In the genomic region with DNA sequence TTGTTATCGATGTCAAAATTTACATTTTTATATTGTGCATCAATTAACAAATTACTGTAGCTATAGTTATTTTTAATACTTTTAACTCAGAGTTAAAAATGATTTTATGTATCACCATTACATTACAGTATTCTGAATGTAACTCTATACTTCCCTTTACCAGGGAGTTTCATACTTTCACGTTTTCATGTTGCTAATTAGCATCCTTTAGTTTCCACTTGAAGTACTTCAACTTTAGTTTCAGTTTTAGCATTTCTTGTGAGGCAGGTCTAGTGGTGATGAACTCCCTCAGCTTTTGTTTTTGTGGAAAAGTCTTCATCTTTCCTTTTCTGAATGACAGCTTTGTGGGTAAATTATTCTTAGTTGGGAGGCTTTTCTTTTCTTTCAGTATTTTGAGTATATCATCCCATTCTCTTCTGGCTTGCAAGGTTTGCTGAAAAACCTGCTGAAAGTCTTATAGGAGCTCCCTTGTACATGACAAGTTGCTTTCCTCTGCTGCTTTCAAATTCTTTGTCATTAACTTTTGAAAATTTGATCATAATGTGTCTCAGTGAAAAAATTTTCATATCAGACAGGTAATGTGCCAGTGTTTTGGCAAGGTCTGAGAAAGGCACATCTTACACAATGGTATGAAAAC, we compare ENCODE assay signal across 31 cellular contexts.
"Had no signal": no experiment of that assay in that cellular context is flagged by ENCODE, and none has a peak within 500 bp of the region (broad histone marks: within the 10 kb centered on the region; RNA-seq: fewer than 3 reads in every experiment).

No MANE protein-coding gene starts in this region.

- H3K4me1 Mint-ChIP-seq: brain, endodermal cell, natural killer cell, neural progenitor cell had no signal

- DNase-seq: activated CD4-positive, alpha-beta T cell treated with anti-CD3 and anti-CD28 coated beads for 1 hour; activated CD4-positive, alpha-beta T cell treated with anti-CD3 and anti-CD28 coated beads, Interleukin-2, amount 50 U/mL, for 1 hour; activated CD8-positive, alpha-beta memory T cell treated with anti-CD3 and anti-CD28 coated beads, Interleukin-2, amount 10 ng/mL, durations not matched to agents 7 days and 5 days; activated CD8-positive, alpha-beta T cell treated with anti-CD3 and anti-CD28 coated beads, Interleukin-2, amount 10 ng/mL, durations not matched to agents 7 days and 5 days; activated T-cell treated with anti-CD3 and anti-CD28 coated beads, Interleukin-2, amount 50 U/mL, for 48 hours; adrenal gland; aorta; endodermal cell; foreskin fibroblast; head of caudate nucleus; hypothalamus; midbrain; natural killer cell; occipital lobe; stimulated activated CD4-positive, alpha-beta T cell treated with anti-CD3 and anti-CD28 coated beads, Interleukin-1b, Interleukin-23, amount 100 ng/mL, for 48 hours; stimulated activated CD4-positive, alpha-beta T cell treated with anti-CD3 and anti-CD28 coated beads, Interleukin-4, amount 100 ng/mL, for 4 hours; stimulated activated CD8-positive, alpha-beta memory T cell treated with anti-CD3 and anti-CD28 coated beads, Interleukin-4, amount 100 ng/mL, for 48 hours; stimulated activated naive CD4-positive, alpha-beta T cell; T-helper 2 cell; tibial artery; upper lobe of right lung had no signal

- H3K9me3 ChIP-seq: suprapubic skin, upper lobe of right lung had no signal

- H3K27me3 ChIP-seq: adrenal gland, cardiac muscle cell, neural progenitor cell, right atrium auricular region, suprapubic skin, tibial artery, upper lobe of right lung had no signal

- H3K36me3 ChIP-seq: adrenal gland, cardiac muscle cell, right atrium auricular region, suprapubic skin, tibial artery, upper lobe of right lung had no signal

- H3K27ac ChIP-seq: adrenal gland, cardiac muscle cell, neural progenitor cell, right atrium auricular region, suprapubic skin, tibial artery, upper lobe of right lung had no signal

- H3K4me2 ChIP-seq: neural progenitor cell, smooth muscle cell had no signal

- H3K4me3 ChIP-seq: adrenal gland, cardiac muscle cell, neural progenitor cell, right atrium auricular region, smooth muscle cell, suprapubic skin, tibial artery, upper lobe of right lung had no signal

- H3K9ac ChIP-seq: neural progenitor cell had no signal

- H3K27me3 Mint-ChIP-seq: activated CD8-positive, alpha-beta memory T cell treated with anti-CD3 and anti-CD28 coated beads, Interleukin-2, amount 10 ng/mL, durations not matched to agents 7 days and 5 days; activated naive CD4-positive, alpha-beta T cell treated with anti-CD3 and anti-CD28 coated beads, Interleukin-2, amount 50 U/mL, for 24 hours; brain had no signal

- H3K4me1 ChIP-seq: adrenal gland, neural progenitor cell, right atrium auricular region, suprapubic skin, tibial artery, upper lobe of right lung had no signal

- H3K4me3 Mint-ChIP-seq: activated CD8-positive, alpha-beta memory T cell treated with anti-CD3 and anti-CD28 coated beads, Interleukin-2, amount 10 ng/mL, durations not matched to agents 7 days and 5 days; activated CD8-positive, alpha-beta T cell treated with anti-CD3 and anti-CD28 coated beads, Interleukin-2, amount 10 ng/mL, durations not matched to agents 7 days and 5 days; activated naive CD4-positive, alpha-beta T cell treated with anti-CD3 and anti-CD28 coated beads, Interleukin-2, amount 50 U/mL, for 24 hours; brain; endodermal cell; natural killer cell; neural progenitor cell; WTC11 had no signal

- H3K27ac Mint-ChIP-seq: activated CD8-positive, alpha-beta memory T cell treated with anti-CD3 and anti-CD28 coated beads, Interleukin-2, amount 10 ng/mL, durations not matched to agents 7 days and 5 days; activated CD8-positive, alpha-beta T cell treated with anti-CD3 and anti-CD28 coated beads, Interleukin-2, amount 10 ng/mL, durations not matched to agents 7 days and 5 days; activated naive CD4-positive, alpha-beta T cell treated with anti-CD3 and anti-CD28 coated beads, Interleukin-2, amount 50 U/mL, for 24 hours; activated T-helper 2 cell treated with anti-CD3 and anti-CD28 coated beads, Interferon-gamma antibody, Interleukin-2, Interleukin-4, amounts not matched to agents 10 μg/mL and 5 μg/mL and 100 μg/mL, durations not matched to agents 14 hours and 24 hours and 36 hours; brain; endodermal cell; natural killer cell; neural progenitor cell; WTC11 had no signal

- ATAC-seq: activated CD8-positive, alpha-beta memory T cell treated with anti-CD3 and anti-CD28 coated beads, Interleukin-2, amount 10 ng/mL, durations not matched to agents 7 days and 5 days; activated CD8-positive, alpha-beta T cell treated with anti-CD3 and anti-CD28 coated beads, Interleukin-2, amount 10 ng/mL, durations not matched to agents 7 days and 5 days; esophagus mucosa; natural killer cell; upper lobe of right lung; WTC11 had no signal

- H2AFZ ChIP-seq: neural progenitor cell had no signal
